3 cellular contexts compared by ENCODE assay signal in genomic region chr10:69464801-69465401, GRCh38.
TF ChIP-seq lines count a peak whose summit lies in the region.

No MANE protein-coding gene starts in this region.

TF ChIP-seq in HCT116, 20 proteins besides CTCF, POLR2A, EP300 and RAD21:
- TF ChIP-seq ZFX (IDR thresholded peaks at IDR 0.05), result no peak
- TF ChIP-seq SRF (IDR thresholded peaks at IDR 0.05; ENCODE audit: low read depth), result no peak
- no peak for TF ChIP-seq MAX (IDR thresholded peaks at IDR 0.05)
- no peak for TF ChIP-seq CBX3 (IDR thresholded peaks at IDR 0.05; ENCODE audit: low read depth)

TF ChIP-seq in GM12878, 131 proteins besides CTCF, POLR2A, EP300 and RAD21 (continues in another document):
- TF ChIP-seq NBN (IDR thresholded peaks at IDR 0.05), result no peak
- no peak for TF ChIP-seq ZNF622 (IDR thresholded peaks at IDR 0.05)
- no peak for TF ChIP-seq FOXK2 (IDR thresholded peaks at IDR 0.05)
- no peak for TF ChIP-seq SKIL (IDR thresholded peaks at IDR 0.05; ENCODE audit: low read depth, poor library complexity, severe bottlenecking)
- no peak for TF ChIP-seq ZBTB11 (CRISPR knock-in tag; IDR thresholded peaks at IDR 0.05)
- TF ChIP-seq TBL1XR1 (IDR thresholded peaks at IDR 0.05; ENCODE audit: low read depth, low read length), result no peak
- TF ChIP-seq BCL3 (IDR thresholded peaks at IDR 0.05; ENCODE audit: borderline replicate concordance, insufficient read depth, low read depth, low read length, poor library complexity, severe bottlenecking), result no peak
- no peak for TF ChIP-seq PKNOX1 (IDR thresholded peaks at IDR 0.05)
- no peak for TF ChIP-seq CBFB (IDR thresholded peaks at IDR 0.05; ENCODE audit: low read depth)
- no peak for TF ChIP-seq SPI1 (IDR thresholded peaks at IDR 0.05; ENCODE audit: borderline replicate concordance, insufficient read depth, low read depth, low read length)
- no peak for TF ChIP-seq BRCA1 (IDR thresholded peaks at IDR 0.05; ENCODE audit: low read depth, low read length)
- no peak for TF ChIP-seq RUNX3 (IDR thresholded peaks at IDR 0.05; ENCODE audit: low read length)
- TF ChIP-seq E4F1 (IDR thresholded peaks at IDR 0.05; ENCODE audit: borderline replicate concordance, partially characterized antibody), result no peak
- TF ChIP-seq SUPT20H (IDR thresholded peaks at IDR 0.05; ENCODE audit: borderline replicate concordance, control insufficient read depth, low read depth, low read length), result no peak
- no peak for TF ChIP-seq TCF3 (IDR thresholded peaks at IDR 0.05; ENCODE audit: borderline replicate concordance, insufficient read depth, low read depth, low read length)
- TF ChIP-seq SMC3 (IDR thresholded peaks at IDR 0.05; ENCODE audit: borderline replicate concordance, low read length), result no peak

TF ChIP-seq in HepG2, 621 proteins besides CTCF, POLR2A, EP300 and RAD21:
- TF ChIP-seq AKNA (CRISPR knock-in tag; IDR thresholded peaks at IDR 0.05; ENCODE audit: borderline replicate concordance) (no peak), CEBPG (CRISPR knock-in tag; IDR thresholded peaks at IDR 0.05) (no peak), TBX3 (IDR thresholded peaks at IDR 0.05; ENCODE audit: borderline replicate concordance) (no peak), RORA (CRISPR knock-in tag; IDR thresholded peaks at IDR 0.05) (no peak), CERS6 (CRISPR knock-in tag; IDR thresholded peaks at IDR 0.05) (no peak), ZSCAN25 (CRISPR knock-in tag; IDR thresholded peaks at IDR 0.05) (no peak), MTF2 (CRISPR knock-in tag; IDR thresholded peaks at IDR 0.05; ENCODE audit: borderline replicate concordance) (no peak), ZFY (CRISPR knock-in tag; IDR thresholded peaks at IDR 0.05) (no peak), MBD4 (IDR thresholded peaks at IDR 0.05; ENCODE audit: borderline replicate concordance, low read length) (no peak)
TF ChIP-seq in HepG2: peak in this region for 0.
